ENCODE assay signal across 8 cellular contexts in the genomic region with DNA sequence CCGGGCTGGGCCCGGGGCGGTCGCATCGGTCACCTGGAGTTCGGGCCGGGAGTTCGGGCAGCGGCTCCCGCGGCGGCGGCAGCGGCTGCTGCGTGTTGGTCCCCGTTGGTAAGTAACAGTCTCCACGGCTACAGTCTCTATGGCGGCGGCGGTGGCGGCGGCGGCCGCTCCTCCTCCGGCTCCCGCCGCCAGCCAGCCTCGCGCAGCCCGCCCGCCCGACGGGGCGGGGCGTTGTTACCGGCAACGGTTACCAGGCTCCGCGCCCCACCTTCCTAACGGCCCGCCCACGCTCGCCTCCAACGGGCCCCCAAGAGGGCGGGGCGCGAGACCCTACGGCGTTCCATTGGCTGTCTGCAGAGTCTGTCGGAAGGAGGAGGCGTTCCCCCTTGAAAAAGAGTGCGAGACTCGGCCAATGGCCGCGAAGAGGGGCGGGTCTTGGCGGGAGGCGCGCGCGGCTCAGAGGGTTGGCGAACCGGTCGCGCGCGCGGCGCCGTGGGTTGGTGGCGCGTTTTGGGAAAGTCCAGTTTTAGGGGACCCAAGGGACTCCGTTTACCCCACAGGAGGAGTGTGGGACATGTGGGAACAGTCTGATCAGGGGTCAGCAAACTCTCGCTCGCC.
DNase-seq lines count a peak whose midpoint lies in the region; ATAC-seq lines count a peak whose summit lies in the region.

A gene (minus strand): TSS at position 141 of the 618 bp plus-strand sequence. CDS start 63,004 bp downstream, outside the sequence.

- no peaks in the 10 kb centered on the region for H3K9me3 Mint-ChIP-seq in central memory CD8-positive, alpha-beta T cell

- DNase-seq in AML-193 (lab: John Stamatoyannopoulos, UW), result peak; percentile 94 to 97
- peak; percentile 96 for DNase-seq in NCI-H345 treated with DMSO at 0.1 percent for 48 hours (lab: John Stamatoyannopoulos, UW; ENCODE audit: unreplicated experiment)
- peak; percentile 95 to 98 (median 97) for DNase-seq in activated CD4-positive, CD25-positive, alpha-beta regulatory T cell (lab: John Stamatoyannopoulos, UW)
- DNase-seq in central memory CD8-positive, alpha-beta T cell (ENCODE audit: low spot score in 2 of 2), result peak; percentile 95 to 98
- peak; percentile 99 for DNase-seq in islet precursor cell
- peak; percentile 97 to 98 for DNase-seq in stimulated activated CD4-positive, alpha-beta T cell treated with anti-CD3 and anti-CD28 coated beads, Interleukin-12 subunit alpha, Interleukin-12 subunit beta, amount 100 ng/mL, for 24 hours (ENCODE audit: low read depth in 2 of 2)

- ATAC-seq in GM19043 (IDR thresholded peaks at IDR 0.05; ENCODE audit: low read depth, unreplicated experiment), result peak; percentile 91
- ATAC-seq in HG03342 (IDR thresholded peaks at IDR 0.05; ENCODE audit: unreplicated experiment), result peak; percentile 92
- peak; percentile 99 for ATAC-seq in central memory CD8-positive, alpha-beta T cell (replicated peaks; ENCODE audit: extremely low read depth, poor library complexity, severe bottlenecking)

- peaks cover 21% of the 10 kb centered on the region for H3K4me1 Mint-ChIP-seq in central memory CD8-positive, alpha-beta T cell

- H3K4me3 Mint-ChIP-seq in central memory CD8-positive, alpha-beta T cell, result peak within 1 kb of the TSS; percentile 95

- peaks cover 39% of the 10 kb centered on the region for H3K27me3 Mint-ChIP-seq in central memory CD8-positive, alpha-beta T cell

- peak within 1 kb of the TSS; percentile 99 for H3K27ac Mint-ChIP-seq in central memory CD8-positive, alpha-beta T cell (ENCODE audit: low read depth)

- peaks cover 13% of the 10 kb centered on the region for H3K36me3 Mint-ChIP-seq in central memory CD8-positive, alpha-beta T cell (ENCODE audit: insufficient read depth)

Comparison
In these comparisons a context has a peak if more than half of its experiments do, and no peak if none do; other contexts are left out.
1. Peak in every context shown above with its lines: DNase-seq and ATAC-seq.